In genomic region chr1:992336-992735, GRCh38 we compare ENCODE assay signal across 9 cellular contexts. TPM values are rescaled to one million over a fixed set of nuclear protein-coding genes. Genes with fewer than 3 reads are reported as not detected.
"Had no signal": no experiment of that assay in that cellular context is flagged by ENCODE, and none has a peak within 500 bp of the region (broad histone marks: within the 10 kb centered on the region; RNA-seq: fewer than 3 reads in every experiment).

No MANE protein-coding gene starts in this region.

RNA-seq across cellular contexts. Expression of gene PERM1, which starts 10.4 kb away (rescaled TPM):
- total RNA-seq: dermis microvascular lymphatic vessel endothelial cell; endodermal cell; kidney epithelial cell; lung microvascular endothelial cell; mesenteric fat pad; naive thymus-derived CD4-positive, alpha-beta T cell; osteoblast had no signal
- polyA plus RNA-seq: naive thymus-derived CD4-positive, alpha-beta T cell; neural cell had no signal

RNA-seq across cellular contexts. Expression of gene PLEKHN1, which starts 26.1 kb away (rescaled TPM):
- total RNA-seq: psoas muscle had no signal
